ENCODE assay signal across 1 cellular context in genomic region chr3:161348791-161349400, GRCh38.
TF ChIP-seq lines count a peak whose summit lies in the region.

No MANE protein-coding gene starts in this region.

TF ChIP-seq in GM12878, 131 proteins besides CTCF, POLR2A, EP300 and RAD21 (continued from another document):
- TF ChIP-seq MEF2B (IDR thresholded peaks at IDR 0.05; ENCODE audit: partially characterized antibody, poor library complexity, severe bottlenecking) (peak; percentile 71), ETV6 (conservative IDR thresholded peaks at IDR 0.05 in 1 of 2, IDR thresholded peaks at IDR 0.05 in 1 of 2; ENCODE audit: borderline replicate concordance in 1 of 2, low read depth in 1 of 2) (no peak), HCFC1 (IDR thresholded peaks at IDR 0.05; ENCODE audit: low read length) (no peak), RUNX3 (IDR thresholded peaks at IDR 0.05; ENCODE audit: low read length) (peak; percentile 26; the same call in 1 of the 2 replicates), ZNF24 (IDR thresholded peaks at IDR 0.05) (peak; percentile 90), ATF2 (IDR thresholded peaks at IDR 0.05; ENCODE audit: low read length) (peak; percentile 23; the same call in 1 of the 2 replicates), TCF12 (IDR thresholded peaks at IDR 0.05; ENCODE audit: low read depth, low read length) (no peak)
